Comparison of ENCODE assay signal across 1 cellular context in the genomic region with DNA sequence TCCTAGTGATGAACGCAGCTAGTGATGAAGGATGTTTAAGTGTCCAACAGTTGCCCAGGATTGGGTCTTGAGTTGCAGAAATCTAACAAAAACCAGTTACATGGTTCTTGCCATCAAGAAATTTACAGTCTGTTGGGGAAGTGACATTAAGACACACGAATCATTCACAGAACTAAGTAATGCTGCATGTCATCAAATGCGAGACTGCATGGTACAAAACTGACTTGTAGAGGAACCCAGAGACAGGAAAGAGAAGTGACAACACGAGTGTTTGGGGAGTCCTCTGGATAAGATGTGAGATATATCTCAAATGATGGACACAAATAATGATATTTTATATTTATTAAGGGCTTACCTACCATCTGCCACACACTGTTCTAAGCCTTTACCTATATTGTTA.
TF ChIP-seq lines count a peak whose summit lies in the region.

No MANE protein-coding gene starts in this region.

TF ChIP-seq in IMR-90, 13 proteins besides CTCF, POLR2A, EP300 and RAD21 (continued from another document):
- TF ChIP-seq, protein P1, sequence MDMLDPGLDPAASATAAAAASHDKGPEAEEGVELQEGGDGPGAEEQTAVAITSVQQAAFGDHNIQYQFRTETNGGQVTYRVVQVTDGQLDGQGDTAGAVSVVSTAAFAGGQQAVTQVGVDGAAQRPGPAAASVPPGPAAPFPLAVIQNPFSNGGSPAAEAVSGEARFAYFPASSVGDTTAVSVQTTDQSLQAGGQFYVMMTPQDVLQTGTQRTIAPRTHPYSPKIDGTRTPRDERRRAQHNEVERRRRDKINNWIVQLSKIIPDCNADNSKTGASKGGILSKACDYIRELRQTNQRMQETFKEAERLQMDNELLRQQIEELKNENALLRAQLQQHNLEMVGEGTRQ (IDR thresholded peaks at IDR 0.05; ENCODE audit: low read depth, low read length) = no peak
- TF ChIP-seq CHD1 (IDR thresholded peaks at IDR 0.05; ENCODE audit: low read depth, low read length) (no peak), BHLHE40 (IDR thresholded peaks at IDR 0.05; ENCODE audit: low read depth, low read length) (no peak), CEBPB (IDR thresholded peaks at IDR 0.05; ENCODE audit: low read depth, low read length) (no peak), RCOR1 (IDR thresholded peaks at IDR 0.05; ENCODE audit: insufficient replicate concordance, low read length) (no peak), MAZ (IDR thresholded peaks at IDR 0.05; ENCODE audit: borderline replicate concordance, low read depth, low read length) (no peak)
- TF ChIP-seq, protein P2, sequence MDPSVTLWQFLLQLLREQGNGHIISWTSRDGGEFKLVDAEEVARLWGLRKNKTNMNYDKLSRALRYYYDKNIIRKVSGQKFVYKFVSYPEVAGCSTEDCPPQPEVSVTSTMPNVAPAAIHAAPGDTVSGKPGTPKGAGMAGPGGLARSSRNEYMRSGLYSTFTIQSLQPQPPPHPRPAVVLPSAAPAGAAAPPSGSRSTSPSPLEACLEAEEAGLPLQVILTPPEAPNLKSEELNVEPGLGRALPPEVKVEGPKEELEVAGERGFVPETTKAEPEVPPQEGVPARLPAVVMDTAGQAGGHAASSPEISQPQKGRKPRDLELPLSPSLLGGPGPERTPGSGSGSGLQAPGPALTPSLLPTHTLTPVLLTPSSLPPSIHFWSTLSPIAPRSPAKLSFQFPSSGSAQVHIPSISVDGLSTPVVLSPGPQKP (IDR thresholded peaks at IDR 0.05; ENCODE audit: borderline replicate concordance, low read depth, low read length) = no peak
